Comparison of ENCODE assay signal across 8 cellular contexts in genomic region chr19:7533281-7533819, GRCh38. TPM values are rescaled to one million over a fixed set of nuclear protein-coding genes. Genes with fewer than 3 reads are reported as not detected.
DNase-seq lines count a peak whose midpoint lies in the region; ATAC-seq and TF ChIP-seq lines count a peak whose summit lies in the region.

No MANE protein-coding gene starts in this region.

- peak overlapping the region; percentile 21 for H2BK120ac ChIP-seq in mesenchymal stem cell (ENCODE audit: low read depth, low read length)

- H2AFZ ChIP-seq in mesenchymal stem cell (ENCODE audit: low read depth, low read length): no peak overlapping the region

- peaks cover 11 to 67% (median 40%) of the 10 kb centered on the region in 11 experiments; a peak in 19 of 22 replicates for H3K36me3 ChIP-seq in BLaER1 treated with 17β-estradiol and CSF1 and Interleukin-3, amounts not matched to agents 10 nM and 100 nM
- H3K36me3 ChIP-seq in ectodermal cell (ENCODE audit: control insufficient read depth, insufficient read depth, low read length) (peaks cover 6% of the 10 kb centered on the region), mesenchymal stem cell (ENCODE audit: control insufficient read depth in 1 of 2, insufficient read depth in 2 of 2, low read depth in 1 of 2, low read length in 2 of 2) (peaks cover 51 to 57% of the 10 kb centered on the region in 2 experiments), thoracic aorta (peaks cover 13% of the 10 kb centered on the region)

- H3K9ac ChIP-seq in BLaER1 treated with 17β-estradiol and CSF1 and Interleukin-3, amounts not matched to agents 10 nM and 100 nM: peak overlapping the region; percentile 53 to 83 (median 80); a peak in 20 of 22 replicates
- H3K9ac ChIP-seq in mesenchymal stem cell (ENCODE audit: low read length): peak overlapping the region; percentile 95

- H4K91ac ChIP-seq in mesenchymal stem cell (ENCODE audit: low read length): peak overlapping the region; percentile 90

- H3K4me3 ChIP-seq in BLaER1 treated with 17β-estradiol and CSF1 and Interleukin-3, amounts not matched to agents 10 nM and 100 nM: peak overlapping the region; percentile 78 to 92 (median 84); a peak in 18 of 20 replicates
- peak overlapping the region; percentile 75 for H3K4me3 ChIP-seq in ectodermal cell (ENCODE audit: insufficient read depth, low read depth, low read length)
- H3K4me3 ChIP-seq in mesenchymal stem cell (ENCODE audit: insufficient read depth in 1 of 2, low read depth in 1 of 2, low read length in 2 of 2): peak overlapping the region; percentile 43 to 95
- peak overlapping the region; percentile 94 for H3K4me3 ChIP-seq in thoracic aorta

- peak overlapping the region in 9 of 11 experiments; percentile 41 to 75 (median 67); a peak in 18 of 22 replicates for H3K27ac ChIP-seq in BLaER1 treated with 17β-estradiol and CSF1 and Interleukin-3, amounts not matched to agents 10 nM and 100 nM
- H3K27ac ChIP-seq in ectodermal cell (ENCODE audit: insufficient read depth, low read depth, low read length, poor library complexity, severe bottlenecking) (no peak overlapping the region), mesenchymal stem cell (ENCODE audit: low read length, poor library complexity, severe bottlenecking) (peak overlapping the region; percentile 82), thoracic aorta (peak overlapping the region; percentile 85 to 91)

- H2BK12ac ChIP-seq in mesenchymal stem cell (ENCODE audit: low read length in 2 of 2): peak overlapping the region; percentile 45 to 59

- no peak overlapping the region for H2BK15ac ChIP-seq in mesenchymal stem cell (ENCODE audit: low read depth, poor library complexity, severe bottlenecking)

- peak overlapping the region; percentile 34 for H2BK5ac ChIP-seq in mesenchymal stem cell (ENCODE audit: low read depth, low read length, poor library complexity, severe bottlenecking)

- peak overlapping the region; percentile 66 to 80 for H3K4ac ChIP-seq in mesenchymal stem cell (ENCODE audit: low read depth in 1 of 2, low read length in 2 of 2)

- no peaks in the 10 kb centered on the region for H3K27me3 ChIP-seq in BLaER1 treated with 17β-estradiol and CSF1 and Interleukin-3, amounts not matched to agents 10 nM and 100 nM
- no peaks in the 10 kb centered on the region for H3K27me3 ChIP-seq in ectodermal cell (ENCODE audit: control insufficient read depth, insufficient read depth, low read length, poor library complexity, severe bottlenecking)
- no peaks in the 10 kb centered on the region for H3K27me3 ChIP-seq in mesenchymal stem cell (ENCODE audit: control insufficient read depth in 1 of 2, insufficient read depth in 1 of 2, low read length in 2 of 2)
- no peaks in the 10 kb centered on the region for H3K27me3 ChIP-seq in thoracic aorta (replicated peaks; ENCODE audit: insufficient read depth)

- WGBS in ectodermal cell, 2 experiments: 65 to 69% methylated on average over 27 of the region's 27 CpGs
- 42% methylated on average over 17 of the region's 27 CpGs for WGBS in mesenchymal stem cell

- H2AK5ac ChIP-seq in mesenchymal stem cell (ENCODE audit: low read length, severe bottlenecking): peak overlapping the region; percentile 27

- H3K14ac ChIP-seq in mesenchymal stem cell (ENCODE audit: low read length in 2 of 2): peak overlapping the region in 1 of 2 experiments; percentile 36

- peak overlapping the region; percentile 81 to 100 (median 98) for H3K4me2 ChIP-seq in BLaER1 treated with 17β-estradiol and CSF1 and Interleukin-3, amounts not matched to agents 10 nM and 100 nM
- H3K4me2 ChIP-seq in mesenchymal stem cell (ENCODE audit: low read length, poor library complexity, severe bottlenecking): peak overlapping the region; percentile 75

- H4K20me1 ChIP-seq in BLaER1 treated with 17β-estradiol and CSF1 and Interleukin-3, amounts not matched to agents 10 nM and 100 nM: peaks cover 0 to 7% (median 0%) of the 10 kb centered on the region in 11 experiments; a peak in 3 of 22 replicates

- DNase-seq in NCI-H69 (lab: John Stamatoyannopoulos, UW): peak; percentile 35
- DNase-seq in mesenchymal stem cell: peak; percentile 37
- DNase-seq in thoracic aorta (ENCODE audit: low spot score): no peak
- DNase-seq in HuH-7 (ENCODE audit: low spot score): no peak
- no peak for DNase-seq in NOMO-1 treated with DMSO at 0.1 percent for 48 hours (lab: John Stamatoyannopoulos, UW; ENCODE audit: unreplicated experiment)

- ATAC-seq in thoracic aorta (ENCODE audit: insufficient number of reproducible peaks, low FRiP score, low read depth) (no peak), GM19452 (IDR thresholded peaks at IDR 0.05; ENCODE audit: unreplicated experiment) (no peak)

- H3K18ac ChIP-seq in mesenchymal stem cell (ENCODE audit: low read depth in 1 of 2, low read length in 2 of 2): peak overlapping the region; percentile 68 to 83

- H3K79me1 ChIP-seq in mesenchymal stem cell (replicated peaks; ENCODE audit: low read length, poor library complexity, severe bottlenecking): peaks cover 24% of the 10 kb centered on the region

- H4K8ac ChIP-seq in mesenchymal stem cell (ENCODE audit: low read length): peak overlapping the region; percentile 96

- no peak for TF ChIP-seq CTCF in thoracic aorta (IDR thresholded peaks at IDR 0.05)

- H3K9me3 ChIP-seq in BLaER1 treated with 17β-estradiol and CSF1 and Interleukin-3, amounts not matched to agents 10 nM and 100 nM (replicated peaks in 1 of 11): no peaks in the 10 kb centered on the region
- H3K9me3 ChIP-seq in ectodermal cell (ENCODE audit: control insufficient read depth, low read length) (no peaks in the 10 kb centered on the region), mesenchymal stem cell (ENCODE audit: control insufficient read depth, low read length) (no peaks in the 10 kb centered on the region), thoracic aorta (no peaks in the 10 kb centered on the region)

- H3K4me1 ChIP-seq in BLaER1 treated with 17β-estradiol and CSF1 and Interleukin-3, amounts not matched to agents 10 nM and 100 nM: peaks cover 18 to 34% (median 29%) of the 10 kb centered on the region in 10 experiments
- no peaks in the 10 kb centered on the region for H3K4me1 ChIP-seq in ectodermal cell (ENCODE audit: control insufficient read depth, insufficient read depth, low read length)
- H3K4me1 ChIP-seq in mesenchymal stem cell (ENCODE audit: control insufficient read depth, insufficient read depth, low read depth, low read length): peaks cover 20% of the 10 kb centered on the region
- H3K4me1 ChIP-seq in thoracic aorta (ENCODE audit: control insufficient read depth in 1 of 2, low read depth in 2 of 2): peaks cover 4 to 17% of the 10 kb centered on the region in 2 donors

- H3K23ac ChIP-seq in mesenchymal stem cell (ENCODE audit: low read length in 2 of 2): no peak overlapping the region

RNA-seq across cellular contexts. Expression of gene PNPLA6, which starts 2.2 kb away (rescaled TPM):
- polyA plus RNA-seq in ectodermal cell (2013, experiment 1 of 4): 148 TPM
- polyA plus RNA-seq in ectodermal cell (2013, experiment 2 of 4): 166 TPM
- 99.0 TPM for polyA plus RNA-seq in ectodermal cell (2013, experiment 3 of 4)
- polyA plus RNA-seq in ectodermal cell (2013, experiment 4 of 4): 112 TPM
- polyA plus RNA-seq in mesenchymal stem cell (2013, experiment 1 of 2): 65.6 TPM
- polyA plus RNA-seq in mesenchymal stem cell (2013, experiment 2 of 2): 65.2 TPM
- 100 to 1,000 TPM; 128 to 143 TPM for total RNA-seq in thoracic aorta

RNA-seq across cellular contexts. Expression of gene MCOLN1, which starts 10.9 kb away (rescaled TPM):
- 15.2 TPM for polyA plus RNA-seq in ectodermal cell (2013, experiment 1 of 4)
- polyA plus RNA-seq in ectodermal cell (2013, experiment 2 of 4): 19.7 TPM
- 12.3 TPM for polyA plus RNA-seq in ectodermal cell (2013, experiment 3 of 4)
- polyA plus RNA-seq in ectodermal cell (2013, experiment 4 of 4): 14.1 TPM
- polyA plus RNA-seq in mesenchymal stem cell (2013, experiment 1 of 2): 37.2 TPM
- 35.0 TPM for polyA plus RNA-seq in mesenchymal stem cell (2013, experiment 2 of 2)
- 10 to 100 TPM; 19.6 to 34.8 TPM for total RNA-seq in thoracic aorta

RNA-seq across cellular contexts. Expression of gene ZNF358, which starts 17.4 kb away (rescaled TPM):
- polyA plus RNA-seq in ectodermal cell (2013, experiment 1 of 4): 65.4 TPM
- 78.9 TPM for polyA plus RNA-seq in ectodermal cell (2013, experiment 2 of 4)
- 63.0 TPM for polyA plus RNA-seq in ectodermal cell (2013, experiment 3 of 4)
- polyA plus RNA-seq in ectodermal cell (2013, experiment 4 of 4): 66.9 TPM
- polyA plus RNA-seq in mesenchymal stem cell (2013, experiment 1 of 2): 104 TPM
- 105 TPM for polyA plus RNA-seq in mesenchymal stem cell (2013, experiment 2 of 2)
- total RNA-seq in thoracic aorta: 10 to 100 TPM; 44.5 to 88.9 TPM

RNA-seq across cellular contexts. Expression of gene PEX11G, which starts 44.5 kb away (rescaled TPM):
- 4.7 TPM for polyA plus RNA-seq in ectodermal cell (2013, experiment 1 of 4)
- polyA plus RNA-seq in ectodermal cell (2013, experiment 2 of 4): 3.3 TPM
- polyA plus RNA-seq in ectodermal cell (2013, experiment 3 of 4): 3.6 TPM
- 4.7 TPM for polyA plus RNA-seq in ectodermal cell (2013, experiment 4 of 4)
- polyA plus RNA-seq in mesenchymal stem cell (2013, experiment 1 of 2): 0.87 TPM
- 0.90 TPM for polyA plus RNA-seq in mesenchymal stem cell (2013, experiment 2 of 2)
- total RNA-seq in thoracic aorta: under 1 TPM in 1 of 2 donors, not detected in 1; 0.63 TPM

Comparison
In these comparisons a context has a peak if more than half of its experiments do, and no peak if none do; other contexts are left out.
1. DNase-seq: peak in NCI-H69 (single experiment) and mesenchymal stem cell (single experiment); none in thoracic aorta (single experiment), HuH-7 (single experiment) and NOMO-1 treated with DMSO at 0.1 percent for 48 hours (single experiment).
2. Peak in every context shown above with its lines, with median percentiles within 50 percentile points of each other: H3K4me3 ChIP-seq.